Comparison of ENCODE assay signal across 8 cellular contexts in the genomic region with DNA sequence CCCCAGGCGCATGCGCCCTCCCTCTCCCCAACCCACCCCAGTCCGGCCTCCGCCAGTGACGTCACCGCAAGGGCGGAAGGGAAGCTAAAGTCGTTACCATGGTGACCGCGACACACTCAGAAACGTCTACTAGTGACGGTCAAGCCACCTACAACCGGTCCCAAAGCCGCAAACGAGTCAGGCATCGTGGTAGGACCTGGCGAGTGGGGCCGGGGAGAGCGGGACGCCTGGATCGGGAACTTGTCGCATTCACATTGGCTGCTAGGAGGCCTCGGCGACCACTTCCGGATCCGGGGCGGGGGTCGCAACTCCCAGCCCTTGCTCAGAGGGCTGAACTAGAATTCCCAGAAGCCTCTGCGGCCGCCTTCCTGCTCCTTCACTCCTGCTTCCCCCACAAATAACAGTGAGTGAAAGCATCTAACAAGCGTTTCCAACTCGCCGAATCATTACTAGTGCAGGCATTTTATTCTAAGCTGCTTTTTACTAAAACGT.
DNase-seq lines count a peak whose midpoint lies in the region; ATAC-seq lines count a peak whose summit lies in the region.

TSS of gene ZSCAN5A (minus strand) at position 256 of the 492 bp plus-strand sequence. CDS start 89,793 bp downstream, outside the sequence.

- H3K27me3 ChIP-seq in BLaER1 treated with 17β-estradiol and CSF1 and Interleukin-3, amounts not matched to agents 10 nM and 100 nM, result no peaks in the 10 kb centered on the region

- peak within 1 kb of the TSS; percentile 84 to 98 (median 92) for H3K4me2 ChIP-seq in BLaER1 treated with 17β-estradiol and CSF1 and Interleukin-3, amounts not matched to agents 10 nM and 100 nM

- no peaks in the 10 kb centered on the region for H3K9me3 ChIP-seq in BLaER1 treated with 17β-estradiol and CSF1 and Interleukin-3, amounts not matched to agents 10 nM and 100 nM (replicated peaks in 1 of 11)

- peaks cover 29 to 63% (median 40%) of the 10 kb centered on the region in 10 experiments for H3K4me1 ChIP-seq in BLaER1 treated with 17β-estradiol and CSF1 and Interleukin-3, amounts not matched to agents 10 nM and 100 nM

- peak within 1 kb of the TSS; percentile 85 to 96 (median 93) for H3K9ac ChIP-seq in BLaER1 treated with 17β-estradiol and CSF1 and Interleukin-3, amounts not matched to agents 10 nM and 100 nM

- ATAC-seq in GM19328 (IDR thresholded peaks at IDR 0.05; ENCODE audit: unreplicated experiment) (peak; percentile 71), HG03469 (IDR thresholded peaks at IDR 0.05; ENCODE audit: unreplicated experiment) (peak; percentile 42)

- DNase-seq in NCI-H526 (lab: John Stamatoyannopoulos, UW) (peak; percentile 98 to 99), kidney tubule cell (ENCODE audit: low spot score) (peak; percentile 94)
- DNase-seq in activated CD4-positive, alpha-beta T cell treated with anti-CD3 and anti-CD28 coated beads for 48 hours, result peak; percentile 97
- DNase-seq in stimulated activated CD4-positive, alpha-beta T cell treated with anti-CD3 and anti-CD28 coated beads, Interleukin-1b, Interleukin-23, amount 100 ng/mL, for 1 hour (ENCODE audit: low read depth in 2 of 2), result peak; percentile 95 to 98

- H3K36me3 ChIP-seq in BLaER1 treated with 17β-estradiol and CSF1 and Interleukin-3, amounts not matched to agents 10 nM and 100 nM, result peaks cover 10 to 34% (median 25%) of the 10 kb centered on the region in 11 experiments; a peak in 18 of 22 replicates

- H3K27ac ChIP-seq in BLaER1 treated with 17β-estradiol and CSF1 and Interleukin-3, amounts not matched to agents 10 nM and 100 nM, result peak within 1 kb of the TSS; percentile 88 to 98 (median 97)
- H3K27ac ChIP-seq in cingulate gyrus (ENCODE audit: low read depth, low read length), result peak within 1 kb of the TSS; percentile 100

- H3K4me3 ChIP-seq in BLaER1 treated with 17β-estradiol and CSF1 and Interleukin-3, amounts not matched to agents 10 nM and 100 nM, result peak within 1 kb of the TSS; percentile 64 to 77 (median 69)

- no peaks in the 10 kb centered on the region for H4K20me1 ChIP-seq in BLaER1 treated with 17β-estradiol and CSF1 and Interleukin-3, amounts not matched to agents 10 nM and 100 nM

Comparison
In these comparisons a context has a peak if more than half of its experiments do, and no peak if none do; other contexts are left out.
1. Peak in every context shown above with its lines: DNase-seq, ATAC-seq, H3K4me3 ChIP-seq and H3K27ac ChIP-seq.